Comparison of ENCODE assay signal across 8 cellular contexts in genomic region chr17:46286764-46287221, GRCh38. TPM values are rescaled to one million over a fixed set of nuclear protein-coding genes. Genes with fewer than 3 reads are reported as not detected.
DNase-seq lines count a peak whose midpoint lies in the region; TF ChIP-seq lines count a peak whose summit lies in the region.
"Not testable (repeated sequence)": the region's sequence is repeated elsewhere in the genome, so short reads cannot be mapped to it uniquely, and the experiment has no call there.

No MANE protein-coding gene starts in this region.

- peak overlapping the region; percentile 58 for H3K27ac Mint-ChIP-seq in chondrocyte (ENCODE audit: unreplicated experiment)

- H3K9ac ChIP-seq in OCI-LY3 (ENCODE audit: low read length), result not testable (repeated sequence)

- H3K27me3 Mint-ChIP-seq in chondrocyte (ENCODE audit: low read depth), result not testable (repeated sequence)

- TF ChIP-seq POLR2A in vagina (IDR thresholded peaks at IDR 0.05), result not testable (repeated sequence)

- DNase-seq in GM04504 (ENCODE audit: low read depth) (peak; percentile 43), MV-4-11 (lab: John Stamatoyannopoulos, UW) (peak; percentile 71), iPS-NIHi7 (ENCODE audit: extremely low spot score) (peak; percentile 67), putamen (ENCODE audit: low spot score) (peak; percentile 87)
- DNase-seq in activated CD4-positive, alpha-beta T cell treated with anti-CD3 and anti-CD28 coated beads for 4 hours, result peak; percentile 70 to 71
- DNase-seq in chondrocyte (ENCODE audit: low spot score); vagina (ENCODE audit: extremely low spot score in 2 of 2): not testable (repeated sequence)

- H4K20me1 ChIP-seq in OCI-LY3 (ENCODE audit: insufficient read depth, low read length), result not testable (repeated sequence)

- H3K4me1 Mint-ChIP-seq in chondrocyte (ENCODE audit: low read depth), result not testable (repeated sequence)

- not testable (repeated sequence) for H3K4me3 ChIP-seq in OCI-LY3 (ENCODE audit: low read length); vagina

- H3K36me3 Mint-ChIP-seq in chondrocyte (ENCODE audit: low read depth), result not testable (repeated sequence)

- peak overlapping the region; percentile 45; the same call in 1 of the 2 replicates for H2AFZ ChIP-seq in OCI-LY3 (ENCODE audit: low read depth, low read length)

- not testable (repeated sequence) for H3K27me3 ChIP-seq in OCI-LY3 (ENCODE audit: low read depth, low read length); vagina

- H3K9me3 ChIP-seq in OCI-LY3 (ENCODE audit: insufficient read depth, low read length); vagina: not testable (repeated sequence)

- H3K4me1 ChIP-seq in OCI-LY3 (ENCODE audit: low read length), result peaks cover 24% of the 10 kb centered on the region
- H3K4me1 ChIP-seq in vagina, result not testable (repeated sequence)

- peak overlapping the region; percentile 36 for H3K4me2 ChIP-seq in OCI-LY3 (ENCODE audit: low read length)

- not testable (repeated sequence) for H3K79me2 ChIP-seq in OCI-LY3 (ENCODE audit: low read length)

- TF ChIP-seq CTCF in OCI-LY3 (IDR thresholded peaks at IDR 0.05; ENCODE audit: low read depth, low read length), result peak; percentile 55
- peak; percentile 92 for TF ChIP-seq CTCF in chondrocyte (IDR thresholded peaks at IDR 0.05)
- peak; percentile 57 to 69 (median 61) for TF ChIP-seq CTCF in vagina (IDR thresholded peaks at IDR 0.05)

- not testable (repeated sequence) for H3K9me3 Mint-ChIP-seq in chondrocyte (ENCODE audit: low read depth)

- H3K4me3 Mint-ChIP-seq in chondrocyte (ENCODE audit: unreplicated experiment), result peak overlapping the region; percentile 14

- intact Hi-C loops in vagina (cut with DNase I), result not testable (repeated sequence)

- H3K36me3 ChIP-seq in OCI-LY3 (replicated peaks; ENCODE audit: low read depth, low read length); vagina: not testable (repeated sequence)

- H3K27ac ChIP-seq in OCI-LY3 (ENCODE audit: low read length); vagina: not testable (repeated sequence)

RNA-seq across cellular contexts. Expression of gene LRRC37A, which starts 8.1 kb away (rescaled TPM):
- total RNA-seq in chondrocyte (2.2 to 3.3 TPM (median 2.9 TPM) in 3 replicates), vagina (3.4 TPM)
